1 cellular context compared by ENCODE assay signal in the genomic region with DNA sequence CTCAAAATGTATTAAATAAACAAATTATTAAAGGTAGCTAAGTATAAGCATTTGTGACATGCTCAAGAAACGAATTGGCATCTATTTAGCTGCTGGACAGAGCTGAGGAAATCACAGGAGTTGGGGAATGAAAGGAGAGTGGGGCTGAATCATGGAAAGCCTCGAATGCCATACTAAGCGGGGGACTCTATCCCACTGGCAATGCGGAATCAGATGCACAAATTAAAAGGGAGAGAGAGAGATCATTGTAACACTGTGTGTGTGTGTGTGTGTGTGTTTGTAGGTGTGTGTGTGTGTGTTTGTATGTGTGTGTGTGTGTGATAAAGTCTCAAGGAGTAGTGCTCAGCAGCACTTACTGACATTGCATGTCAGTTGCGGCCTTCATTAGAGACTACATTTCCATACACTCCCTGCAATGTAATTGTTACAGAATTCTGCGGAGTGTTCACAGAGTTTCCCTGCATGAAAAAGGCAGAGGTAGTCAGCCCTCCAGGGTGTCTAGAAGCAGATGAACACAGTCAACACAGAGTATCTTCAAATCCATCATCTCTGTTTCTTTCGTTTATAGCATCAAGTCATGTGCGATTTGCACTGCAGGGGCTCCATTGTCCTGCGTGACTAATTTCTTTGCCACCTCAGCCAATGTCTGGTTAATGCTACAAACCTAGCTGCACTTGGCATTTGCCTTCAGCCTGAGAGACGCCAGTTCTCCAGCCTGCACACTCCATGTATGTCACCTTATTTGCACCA.
TF ChIP-seq lines count a peak whose summit lies in the region.

No MANE protein-coding gene starts in this region.

TF ChIP-seq in K562, 482 proteins besides CTCF, POLR2A, EP300 and RAD21 (continued from another document):
- TF ChIP-seq YY1 (IDR thresholded peaks at IDR 0.05; ENCODE audit: borderline replicate concordance in 1 of 3, control insufficient read depth in 1 of 3, extremely low read depth in 1 of 3, insufficient read depth in 3 of 3, insufficient read length in 1 of 3, insufficient replicate concordance in 2 of 3, low read depth in 1 of 3, low read length in 2 of 3), result no peak
- TF ChIP-seq ZNF174 (CRISPR knock-in tag; IDR thresholded peaks at IDR 0.05), result no peak
- TF ChIP-seq POLR2H (tag; IDR thresholded peaks at IDR 0.05; ENCODE audit: low read depth), result no peak
- no peak for TF ChIP-seq ZNF232 (CRISPR knock-in tag; IDR thresholded peaks at IDR 0.05)
- no peak for TF ChIP-seq DPF2 (IDR thresholded peaks at IDR 0.05)
- TF ChIP-seq LEF1 (IDR thresholded peaks at IDR 0.05), result no peak
- TF ChIP-seq ZBTB12 (CRISPR knock-in tag; IDR thresholded peaks at IDR 0.05), result no peak
- TF ChIP-seq, protein P1, sequence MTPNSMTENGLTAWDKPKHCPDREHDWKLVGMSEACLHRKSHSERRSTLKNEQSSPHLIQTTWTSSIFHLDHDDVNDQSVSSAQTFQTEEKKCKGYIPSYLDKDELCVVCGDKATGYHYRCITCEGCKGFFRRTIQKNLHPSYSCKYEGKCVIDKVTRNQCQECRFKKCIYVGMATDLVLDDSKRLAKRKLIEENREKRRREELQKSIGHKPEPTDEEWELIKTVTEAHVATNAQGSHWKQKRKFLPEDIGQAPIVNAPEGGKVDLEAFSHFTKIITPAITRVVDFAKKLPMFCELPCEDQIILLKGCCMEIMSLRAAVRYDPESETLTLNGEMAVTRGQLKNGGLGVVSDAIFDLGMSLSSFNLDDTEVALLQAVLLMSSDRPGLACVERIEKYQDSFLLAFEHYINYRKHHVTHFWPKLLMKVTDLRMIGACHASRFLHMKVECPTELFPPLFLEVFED (CRISPR knock-in tag; conservative IDR thresholded peaks at IDR 0.05), result no peak
- no peak for TF ChIP-seq MEF2D (tag; conservative IDR thresholded peaks at IDR 0.05; ENCODE audit: low read depth)
